Comparison of ENCODE assay signal across 38 cellular contexts in genomic region chr13:33624253-33624652, GRCh38.
"Had no signal": no experiment of that assay in that cellular context is flagged by ENCODE, and none has a peak within 500 bp of the region (broad histone marks: within the 10 kb centered on the region; RNA-seq: fewer than 3 reads in every experiment).

No MANE protein-coding gene starts in this region.

- H3K27ac ChIP-seq: body of pancreas, breast epithelium, KMS-11, SJCRH30, VCaP had no signal

- H3K4me1 ChIP-seq: breast epithelium had no signal

- ATAC-seq: body of pancreas, Panc1 had no signal

- H3K27me3 ChIP-seq: adrenal gland, body of pancreas, breast epithelium, SJCRH30 had no signal

- H3K9me3 ChIP-seq: adrenal gland, body of pancreas, breast epithelium, SJCRH30, SK-N-SH had no signal

- H3K4me1 Mint-ChIP-seq: activated B cell treated with CpG ODN at 0.5 μM for 24 hours; activated naive CD4-positive, alpha-beta T cell treated with anti-CD3 and anti-CD28 coated beads, Interleukin-2, amount 50 U/mL, for 24 hours had no signal

- H3K4me3 ChIP-seq: adrenal gland, body of pancreas, breast epithelium, SJCRH30 had no signal

- FAIRE-seq: astrocyte had no signal

- H3K27me3 Mint-ChIP-seq: activated CD4-positive, alpha-beta memory T cell treated with anti-CD3 and anti-CD28 coated beads for 36 hours; activated naive CD4-positive, alpha-beta T cell treated with anti-CD3 and anti-CD28 coated beads, Interleukin-2, amount 50 U/mL, for 24 hours had no signal

- H3K9me3 Mint-ChIP-seq: activated B cell treated with CpG ODN at 0.5 μM for 24 hours; activated CD4-positive, alpha-beta memory T cell treated with anti-CD3 and anti-CD28 coated beads for 36 hours; activated naive CD4-positive, alpha-beta T cell treated with anti-CD3 and anti-CD28 coated beads, Interleukin-2, amount 50 U/mL, for 24 hours; activated T-cell treated with anti-CD3 and anti-CD28 coated beads, Interleukin-2, amount 50 U/mL, for 4 hours; T-helper 1 cell treated with Interleukin-12 subunit alpha and Interleukin-12 subunit beta and Interleukin-4 antibody, amounts not matched to agents 30 μg/mL and 1 μg/mL, for 36 hours; T-helper 2 cell treated with Interferon-gamma antibody and Interleukin-4, amounts not matched to agents 5 μg/mL and 100 μg/mL, for 36 hours had no signal

- H3K27ac Mint-ChIP-seq: activated B cell treated with CpG ODN at 0.5 μM for 24 hours; activated naive CD4-positive, alpha-beta T cell treated with anti-CD3 and anti-CD28 coated beads, Interleukin-2, amount 50 U/mL, for 24 hours; T-helper 1 cell treated with Interleukin-12 subunit alpha and Interleukin-12 subunit beta and Interleukin-4 antibody, amounts not matched to agents 30 μg/mL and 1 μg/mL, for 36 hours; T-helper 2 cell treated with Interferon-gamma antibody and Interleukin-4, amounts not matched to agents 5 μg/mL and 100 μg/mL, for 36 hours had no signal

- H3K4me3 Mint-ChIP-seq: activated B cell treated with CpG ODN at 0.5 μM for 24 hours; activated CD4-positive, alpha-beta memory T cell treated with anti-CD3 and anti-CD28 coated beads for 36 hours; activated naive CD4-positive, alpha-beta T cell treated with anti-CD3 and anti-CD28 coated beads, Interleukin-2, amount 50 U/mL, for 24 hours; activated T-cell treated with anti-CD3 and anti-CD28 coated beads, Interleukin-2, amount 50 U/mL, for 4 hours; activated T-helper 1 cell treated with anti-CD3 and anti-CD28 coated beads, Interleukin-12 subunit alpha, Interleukin-12 subunit beta, Interleukin-2, Interleukin-4 antibody, amounts not matched to agents 30 ng/mL and 10 ng/mL and 1 ng/mL, durations not matched to agents 14 hours and 24 hours and 36 hours; T-helper 1 cell treated with Interleukin-12 subunit alpha and Interleukin-12 subunit beta and Interleukin-4 antibody, amounts not matched to agents 30 μg/mL and 1 μg/mL, for 36 hours; T-helper 2 cell treated with Interferon-gamma antibody and Interleukin-4, amounts not matched to agents 5 μg/mL and 100 μg/mL, for 36 hours had no signal

- H3K36me3 Mint-ChIP-seq: activated CD4-positive, alpha-beta memory T cell treated with anti-CD3 and anti-CD28 coated beads for 36 hours; activated naive CD4-positive, alpha-beta T cell treated with anti-CD3 and anti-CD28 coated beads, Interleukin-2, amount 50 U/mL, for 24 hours had no signal

- H3K36me3 ChIP-seq: adrenal gland, breast epithelium, SJCRH30 had no signal

- DNase-seq: activated B cell treated with CpG ODN at 0.5 μM for 24 hours; activated CD4-positive, alpha-beta T cell treated with anti-CD3 and anti-CD28 coated beads for 4 hours; activated CD4-positive, alpha-beta T cell treated with anti-CD3 and anti-CD28 coated beads, Interleukin-2, amount 50 U/mL, for 1 hour; activated CD4-positive, CD25-positive, alpha-beta regulatory T cell treated with anti-CD3 and anti-CD28 coated beads, Interleukin-2, amount 50 U/mL, for 72 hours; activated CD8-positive, alpha-beta memory T cell treated with anti-CD3 and anti-CD28 coated beads, Interleukin-2, amount 50 U/mL, for 4 hours; activated effector memory CD4-positive, alpha-beta T cell treated with anti-CD3 and anti-CD28 coated beads, Interleukin-2, amount 50 U/mL, for 16 hours; activated naive CD4-positive, alpha-beta T cell; activated T-cell treated with anti-CD3 and anti-CD28 coated beads for 4 hours; activated T-cell treated with anti-CD3 and anti-CD28 coated beads, Interleukin-2, amount 50 U/mL, for 4 hours; adrenal gland; MM.1S; MV-4-11; NCI-H1092 treated with DMSO at 0.1 percent for 48 hours; NCI-H1417; NCI-H146; NCI-H187; NCI-H2029 treated with DMSO at 0.1 percent for 48 hours; NCI-H2107; NCI-H2171 treated with DMSO at 0.1 percent for 48 hours; NCI-H2227 treated with DMSO at 0.1 percent for 48 hours; NCI-H446; NCI-H510A treated with DMSO at 0.1 percent for 48 hours; NCI-H526 treated with DMSO at 0.1 percent for 48 hours; NCI-H774; SHP77; SK-N-SH had no signal
